Comparison of ENCODE assay signal across 31 cellular contexts in the genomic region with DNA sequence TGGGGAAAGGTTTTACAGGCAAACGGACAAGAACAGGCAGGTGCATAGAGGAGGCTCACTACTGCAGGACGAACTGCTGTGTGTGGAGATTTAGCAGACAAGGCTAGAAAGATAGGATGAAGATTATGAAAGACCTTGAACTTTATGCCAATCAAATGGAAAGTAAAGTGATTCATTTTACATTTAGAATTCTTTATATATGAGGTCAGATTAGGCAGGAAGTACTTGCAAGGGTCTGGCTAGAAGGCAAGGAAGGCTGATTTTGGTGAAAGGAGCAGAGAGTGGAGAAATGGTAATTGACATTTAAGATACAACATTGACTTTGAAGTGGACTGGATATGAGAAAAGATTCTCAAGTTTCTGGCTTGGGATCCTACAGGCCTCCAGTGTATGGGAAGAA. TPM values are rescaled to one million over a fixed set of nuclear protein-coding genes. Genes with fewer than 3 reads are reported as not detected.
DNase-seq lines count a peak whose midpoint lies in the region; ATAC-seq and TF ChIP-seq lines count a peak whose summit lies in the region.
"Had no signal": no experiment of that assay in that cellular context is flagged by ENCODE, and none has a peak within 500 bp of the region (broad histone marks: within the 10 kb centered on the region; RNA-seq: fewer than 3 reads in every experiment).

No MANE protein-coding gene starts in this region.

- H3K27me3 ChIP-seq in breast epithelium: no peaks in the 10 kb centered on the region
- H3K27me3 ChIP-seq: left lung, pancreas, suprapubic skin had no signal

- intact Hi-C loops in MCF 10A (cut with micrococcal nuclease) (loop anchor here (10.0 kb wide), 1 partner anchor 57 kb away; no protein-coding TSS in a partner anchor), breast epithelium (cut with DNase I; ENCODE audit: low total_unique reads) (no loop called here)

- ATAC-seq in HG03521 (IDR thresholded peaks at IDR 0.05; ENCODE audit: unreplicated experiment) (no peak), GM21360 (IDR thresholded peaks at IDR 0.05; ENCODE audit: unreplicated experiment) (no peak)
- ATAC-seq: activated CD4-positive, alpha-beta T cell treated with anti-CD3 and anti-CD28 coated beads for 36 hours; activated CD8-positive, alpha-beta T cell treated with anti-CD3 and anti-CD28 coated beads for 36 hours; left lung; pancreas; stimulated activated naive B cell treated with anti-CD40 and anti-IgM and Interleukin-4, amounts not matched to agents 10 μg/mL and 1 μg/mL and 100 μg/mL, for 72 hours had no signal

- no peaks in the 10 kb centered on the region for H3K9me3 ChIP-seq in breast epithelium
- H3K9me3 ChIP-seq: left lung, pancreas, suprapubic skin had no signal

- TF ChIP-seq POLR2A in breast epithelium (IDR thresholded peaks at IDR 0.05): no peak

- H3K36me3 Mint-ChIP-seq in MCF 10A (ENCODE audit: insufficient read depth, unreplicated experiment): peaks cover 6% of the 10 kb centered on the region
- H3K36me3 Mint-ChIP-seq: CD8-positive, alpha-beta memory T cell; stimulated activated naive B cell treated with anti-CD40 and anti-IgM and Interleukin-4, amounts not matched to agents 10 μg/mL and 1 μg/mL and 100 μg/mL, for 72 hours had no signal

- no peaks in the 10 kb centered on the region for H3K9me3 Mint-ChIP-seq in MCF 10A (ENCODE audit: unreplicated experiment)
- H3K9me3 Mint-ChIP-seq: activated CD8-positive, alpha-beta T cell treated with anti-CD3 and anti-CD28 coated beads for 36 hours; activated naive CD4-positive, alpha-beta T cell treated with anti-CD3 and anti-CD28 coated beads for 36 hours; CD8-positive, alpha-beta memory T cell; stimulated activated naive B cell treated with anti-CD40 and anti-IgM and Interleukin-4, amounts not matched to agents 10 μg/mL and 1 μg/mL and 100 μg/mL, for 72 hours had no signal

- no peak overlapping the region for H3K27ac ChIP-seq in breast epithelium
- H3K27ac ChIP-seq: 22Rv1, left lung, pancreas, skin epidermis, suprapubic skin, VCaP had no signal

- H3K4me1 Mint-ChIP-seq in MCF 10A (ENCODE audit: insufficient read depth, unreplicated experiment): peaks cover 16% of the 10 kb centered on the region
- H3K4me1 Mint-ChIP-seq: activated CD4-positive, alpha-beta T cell treated with anti-CD3 and anti-CD28 coated beads for 36 hours; B cell; CD8-positive, alpha-beta memory T cell; stimulated activated naive B cell treated with anti-CD40 and anti-IgM and Interleukin-4, amounts not matched to agents 10 μg/mL and 1 μg/mL and 100 μg/mL, for 72 hours had no signal

- H3K4me3 ChIP-seq in breast epithelium (no peak overlapping the region), fibroblast of mammary gland (ENCODE audit: control insufficient read depth, low read depth, low read length) (no peak overlapping the region)
- H3K4me3 ChIP-seq: left lung, pancreas, skin epidermis, suprapubic skin had no signal

- no TSS peak for BruUV-seq in MCF 10A (replicated peaks; lab: Mats Ljungman, UMichigan)

- DNase-seq in MCF 10A (ENCODE audit: unreplicated experiment): peak; percentile 3
- DNase-seq in breast epithelium (ENCODE audit: low spot score in 2 of 2): no peak
- peak; percentile 25 for DNase-seq in RKO (ENCODE audit: low spot score)
- peak; percentile 14 for DNase-seq in fibroblast of mammary gland (ENCODE audit: low read depth)
- DNase-seq in iPS-NIHi11 (ENCODE audit: low spot score): no peak
- no peak for DNase-seq in AG20443 (ENCODE audit: low spot score)
- DNase-seq: activated CD4-positive, alpha-beta T cell treated with anti-CD3 and anti-CD28 coated beads for 36 hours; activated CD8-positive, alpha-beta memory T cell treated with anti-CD3 and anti-CD28 coated beads, Interleukin-2, amount 50 U/mL, for 48 hours; activated CD8-positive, alpha-beta T cell treated with anti-CD3 and anti-CD28 coated beads for 36 hours; activated naive CD4-positive, alpha-beta T cell treated with anti-CD3 and anti-CD28 coated beads for 36 hours; CD8-positive, alpha-beta memory T cell; cerebellar nuclear complex; hippocampal formation; KG1; left lung; mesenchymal stem cell; MV-4-11; NCI-H1436 treated with DMSO at 0.1 percent for 48 hours; NCI-H345; NCI-H69; pancreas; retina; stimulated activated naive B cell treated with anti-CD40 and anti-IgM and Interleukin-4, amounts not matched to agents 10 μg/mL and 1 μg/mL and 100 μg/mL, for 72 hours; T-helper 9 cell had no signal

- no peak for TF ChIP-seq CTCF in MCF 10A (IDR thresholded peaks at IDR 0.05; ENCODE audit: unreplicated experiment)
- no peak for TF ChIP-seq CTCF in breast epithelium (IDR thresholded peaks at IDR 0.05)
- TF ChIP-seq CTCF in fibroblast of mammary gland (conservative IDR thresholded peaks at IDR 0.05; ENCODE audit: control insufficient read depth, insufficient read depth, low read depth, low read length): no peak

- H3K27me3 Mint-ChIP-seq in MCF 10A (ENCODE audit: insufficient read depth, unreplicated experiment): no peaks in the 10 kb centered on the region

- POLR2A ChIA-PET in MCF 10A (lab: Yijun Ruan, JAX): interaction anchor here (0.7 kb wide), 1 partner anchor 14 kb away, joined by 3 read pairs; no protein-coding TSS in a partner anchor

- CTCF ChIA-PET in MCF 10A (lab: Yijun Ruan, JAX): interaction anchor here (0.6 to 2.6 kb wide), 9 partner anchors 9 to 377 kb away, joined by 3 to 53 read pairs (median 6); no protein-coding TSS in a partner anchor

- no peaks in the 10 kb centered on the region for H3K4me1 ChIP-seq in breast epithelium
- H3K4me1 ChIP-seq: suprapubic skin had no signal

- no peak overlapping the region for H3K4me3 Mint-ChIP-seq in MCF 10A (ENCODE audit: unreplicated experiment)
- H3K4me3 Mint-ChIP-seq: activated CD4-positive, alpha-beta T cell treated with anti-CD3 and anti-CD28 coated beads for 36 hours; activated CD8-positive, alpha-beta T cell treated with anti-CD3 and anti-CD28 coated beads for 36 hours; activated naive CD4-positive, alpha-beta T cell treated with anti-CD3 and anti-CD28 coated beads for 36 hours; B cell; CD8-positive, alpha-beta memory T cell; stimulated activated naive B cell treated with anti-CD40 and anti-IgM and Interleukin-4, amounts not matched to agents 10 μg/mL and 1 μg/mL and 100 μg/mL, for 72 hours had no signal

- H3K27ac Mint-ChIP-seq in MCF 10A (ENCODE audit: low read depth, unreplicated experiment): no peak overlapping the region
- H3K27ac Mint-ChIP-seq: activated CD4-positive, alpha-beta T cell treated with anti-CD3 and anti-CD28 coated beads for 36 hours; activated CD8-positive, alpha-beta T cell treated with anti-CD3 and anti-CD28 coated beads for 36 hours; activated naive CD4-positive, alpha-beta T cell treated with anti-CD3 and anti-CD28 coated beads for 36 hours; B cell; stimulated activated naive B cell treated with anti-CD40 and anti-IgM and Interleukin-4, amounts not matched to agents 10 μg/mL and 1 μg/mL and 100 μg/mL, for 72 hours had no signal

- no peaks in the 10 kb centered on the region for H3K36me3 ChIP-seq in breast epithelium
- H3K36me3 ChIP-seq: left lung, pancreas had no signal

RNA-seq across cellular contexts. Expression of a gene that starts 33.6 kb away (rescaled TPM):
- total RNA-seq in MCF 10A (2022) (2.5 and 4.4 TPM in 2 replicates), breast epithelium (10 to 100 TPM; 62.2 to 85.5 (median 70.5) TPM)
- total RNA-seq: activated CD4-positive, alpha-beta T cell treated with anti-CD3 and anti-CD28 coated beads for 36 hours; activated CD8-positive, alpha-beta T cell treated with anti-CD3 and anti-CD28 coated beads for 36 hours; activated naive CD4-positive, alpha-beta T cell treated with anti-CD3 and anti-CD28 coated beads for 36 hours; B cell; CD8-positive, alpha-beta memory T cell had no signal

RNA-seq across cellular contexts. Expression of a gene that starts 56.3 kb away (rescaled TPM):
- total RNA-seq in MCF 10A (2022): 109 and 149 TPM in 2 replicates
- total RNA-seq in breast epithelium: 10 to 100 TPM; 33.2 to 71.5 (median 35.7) TPM
- total RNA-seq: B cell had no signal

Comparison
In these comparisons a context has a peak if more than half of its experiments do, and no peak if none do; other contexts are left out.
1. DNase-seq: peak in MCF 10A (single experiment), RKO (single experiment) and fibroblast of mammary gland (single experiment); none in breast epithelium (0 of 2), iPS-NIHi11 (single experiment) and AG20443 (single experiment).
2. RNA of a gene that starts 33.6 kb away (total RNA-seq): 62.2 to 85.5 TPM in breast epithelium; 2.5 to 4.4 TPM in MCF 10A; every median in the first group is over 10 times any median in the second.